1 cellular context compared by ENCODE assay signal in the genomic region with DNA sequence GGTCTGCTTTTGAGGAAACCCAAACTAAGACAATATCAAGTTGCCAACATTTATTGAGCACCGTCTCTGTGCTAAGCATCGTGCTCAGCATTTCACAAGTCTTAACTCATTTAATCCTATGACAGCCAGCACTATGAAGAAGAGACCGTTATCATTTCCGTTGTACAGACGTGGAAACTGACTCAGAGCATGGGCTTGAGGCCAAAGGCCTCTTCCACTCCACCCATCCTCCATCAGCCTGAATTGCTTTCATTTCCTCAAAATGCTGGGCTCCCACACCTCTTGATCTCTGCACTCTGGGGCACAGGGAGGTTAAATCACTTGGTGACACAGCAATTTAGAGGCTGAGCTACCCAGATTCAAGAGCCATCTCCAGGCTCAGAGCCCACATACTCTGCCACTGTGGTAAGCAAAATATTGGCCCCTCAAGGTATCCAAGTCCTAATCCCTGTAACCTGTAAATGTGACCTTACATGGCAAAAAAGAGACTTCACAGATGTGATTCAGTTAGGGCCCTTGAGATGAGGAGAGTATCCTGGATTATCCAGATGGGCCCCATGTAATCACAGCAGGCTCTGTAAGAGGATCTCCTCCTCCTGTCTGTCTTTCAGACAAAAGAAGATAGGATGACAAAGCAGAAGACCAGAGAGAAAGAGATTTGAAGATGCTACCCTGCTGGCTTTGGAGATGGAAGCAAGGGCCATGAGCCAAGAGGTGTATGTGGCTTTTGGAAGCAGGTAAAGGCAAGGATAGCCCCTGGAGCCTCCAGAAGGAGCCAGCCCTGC.
TF ChIP-seq lines count a peak whose summit lies in the region.

No MANE protein-coding gene starts in this region.

TF ChIP-seq in HepG2, 621 proteins besides CTCF, POLR2A, EP300 and RAD21 (continued from another document and continues in another):
- TF ChIP-seq PHF8 (CRISPR knock-in tag; IDR thresholded peaks at IDR 0.05) (no peak), ZZZ3 (CRISPR knock-in tag; IDR thresholded peaks at IDR 0.05; ENCODE audit: borderline replicate concordance) (no peak), ZBTB43 (CRISPR knock-in tag; conservative IDR thresholded peaks at IDR 0.05) (0 out of 2 replicates have a peak, but pooled peaks have one; percentile 55), HDAC2 (CRISPR knock-in tag; IDR thresholded peaks at IDR 0.05) (peak; percentile 64; the same call in 1 of the 2 replicates), THAP7 (CRISPR knock-in tag; IDR thresholded peaks at IDR 0.05) (no peak), ERF (CRISPR knock-in tag; IDR thresholded peaks at IDR 0.05) (0 out of 2 replicates have a peak, but pooled peaks have one; percentile 29), ZNF468 (CRISPR knock-in tag; IDR thresholded peaks at IDR 0.05) (no peak), THRA (CRISPR knock-in tag; IDR thresholded peaks at IDR 0.05; ENCODE audit: borderline replicate concordance) (peak; percentile 15; the same call in 1 of the 2 replicates), ZNF20 (CRISPR knock-in tag; IDR thresholded peaks at IDR 0.05) (no peak), TCF7L2 (IDR thresholded peaks at IDR 0.05; ENCODE audit: low read depth, low read length) (no peak), ZBTB37 (CRISPR knock-in tag; IDR thresholded peaks at IDR 0.05) (no peak), RFX5 (IDR thresholded peaks at IDR 0.05; ENCODE audit: low read depth, low read length) (no peak), MTERF4 (CRISPR knock-in tag; IDR thresholded peaks at IDR 0.05) (no peak), PLSCR1 (CRISPR knock-in tag; IDR thresholded peaks at IDR 0.05; ENCODE audit: borderline replicate concordance) (no peak), ZNF550 (CRISPR knock-in tag; IDR thresholded peaks at IDR 0.05; ENCODE audit: borderline replicate concordance) (no peak), ZNF615 (CRISPR knock-in tag; IDR thresholded peaks at IDR 0.05; ENCODE audit: borderline replicate concordance) (no peak), ATF1 (CRISPR knock-in tag; IDR thresholded peaks at IDR 0.05) (no peak), POGK (CRISPR knock-in tag; conservative IDR thresholded peaks at IDR 0.05) (no peak), FIP1L1 (IDR thresholded peaks at IDR 0.05; ENCODE audit: borderline replicate concordance, insufficient read depth, low read depth, low read length) (no peak), IRF2 (CRISPR knock-in tag; IDR thresholded peaks at IDR 0.05) (no peak), SETDB1 (CRISPR knock-in tag; IDR thresholded peaks at IDR 0.05; ENCODE audit: borderline replicate concordance) (no peak), REPIN1 (CRISPR knock-in tag; IDR thresholded peaks at IDR 0.05; ENCODE audit: borderline replicate concordance, low read depth) (no peak), CENPX (CRISPR knock-in tag; IDR thresholded peaks at IDR 0.05) (no peak), ZNF441 (CRISPR knock-in tag; IDR thresholded peaks at IDR 0.05; ENCODE audit: borderline replicate concordance) (no peak; the same call in 1 of the 2 replicates), NFKBIZ (CRISPR knock-in tag; IDR thresholded peaks at IDR 0.05) (no peak), CBX1 (IDR thresholded peaks at IDR 0.05; ENCODE audit: low read depth) (no peak), HDAC1 (CRISPR knock-in tag; IDR thresholded peaks at IDR 0.05) (peak; percentile 65), BCL6 (CRISPR knock-in tag; IDR thresholded peaks at IDR 0.05) (peak; percentile 81), SP5 (CRISPR knock-in tag; IDR thresholded peaks at IDR 0.05; ENCODE audit: borderline replicate concordance, low read depth) (0 out of 2 replicates have a peak, but pooled peaks have one; percentile 37), ZNF17 (CRISPR knock-in tag; IDR thresholded peaks at IDR 0.05) (no peak), ZNF703 (CRISPR knock-in tag; IDR thresholded peaks at IDR 0.05; ENCODE audit: borderline replicate concordance) (no peak), ZNF562 (CRISPR knock-in tag; IDR thresholded peaks at IDR 0.05; ENCODE audit: borderline replicate concordance) (no peak), TOE1 (CRISPR knock-in tag; IDR thresholded peaks at IDR 0.05) (no peak), FOXM1 (CRISPR knock-in tag; IDR thresholded peaks at IDR 0.05) (no peak), AGO2 (optimal IDR thresholded peaks at IDR 0.05; ENCODE audit: low read depth, low read length) (no peak), TOPORS (CRISPR knock-in tag; IDR thresholded peaks at IDR 0.05) (no peak), ZNF75D (CRISPR knock-in tag; IDR thresholded peaks at IDR 0.05; ENCODE audit: borderline replicate concordance) (no peak), MEF2D (CRISPR knock-in tag; IDR thresholded peaks at IDR 0.05) (peak; percentile 86; the same call in 1 of the 2 replicates), HOXA5 (CRISPR knock-in tag; IDR thresholded peaks at IDR 0.05) (0 out of 2 replicates have a peak, but pooled peaks have one; percentile 45), SIX4 (CRISPR knock-in tag; IDR thresholded peaks at IDR 0.05) (no peak)
- TF ChIP-seq, protein P1, sequence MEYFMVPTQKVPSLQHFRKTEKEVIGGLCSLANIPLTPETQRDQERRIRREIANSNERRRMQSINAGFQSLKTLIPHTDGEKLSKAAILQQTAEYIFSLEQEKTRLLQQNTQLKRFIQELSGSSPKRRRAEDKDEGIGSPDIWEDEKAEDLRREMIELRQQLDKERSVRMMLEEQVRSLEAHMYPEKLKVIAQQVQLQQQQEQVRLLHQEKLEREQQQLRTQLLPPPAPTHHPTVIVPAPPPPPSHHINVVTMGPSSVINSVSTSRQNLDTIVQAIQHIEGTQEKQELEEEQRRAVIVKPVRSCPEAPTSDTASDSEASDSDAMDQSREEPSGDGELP (IDR thresholded peaks at IDR 0.05; ENCODE audit: borderline replicate concordance, low read depth), result peak; percentile 34; the same call in 1 of the 2 replicates
- TF ChIP-seq, protein P2, sequence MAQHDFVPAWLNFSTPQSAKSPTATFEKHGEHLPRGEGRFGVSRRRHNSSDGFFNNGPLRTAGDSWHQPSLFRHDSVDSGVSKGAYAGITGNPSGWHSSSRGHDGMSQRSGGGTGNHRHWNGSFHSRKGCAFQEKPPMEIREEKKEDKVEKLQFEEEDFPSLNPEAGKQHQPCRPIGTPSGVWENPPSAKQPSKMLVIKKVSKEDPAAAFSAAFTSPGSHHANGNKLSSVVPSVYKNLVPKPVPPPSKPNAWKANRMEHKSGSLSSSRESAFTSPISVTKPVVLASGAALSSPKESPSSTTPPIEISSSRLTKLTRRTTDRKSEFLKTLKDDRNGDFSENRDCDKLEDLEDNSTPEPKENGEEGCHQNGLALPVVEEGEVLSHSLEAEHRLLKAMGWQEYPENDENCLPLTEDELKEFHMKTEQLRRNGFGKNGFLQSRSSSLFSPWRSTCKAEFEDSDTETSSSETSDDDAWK (CRISPR knock-in tag; IDR thresholded peaks at IDR 0.05), result no peak
- TF ChIP-seq, protein P3, sequence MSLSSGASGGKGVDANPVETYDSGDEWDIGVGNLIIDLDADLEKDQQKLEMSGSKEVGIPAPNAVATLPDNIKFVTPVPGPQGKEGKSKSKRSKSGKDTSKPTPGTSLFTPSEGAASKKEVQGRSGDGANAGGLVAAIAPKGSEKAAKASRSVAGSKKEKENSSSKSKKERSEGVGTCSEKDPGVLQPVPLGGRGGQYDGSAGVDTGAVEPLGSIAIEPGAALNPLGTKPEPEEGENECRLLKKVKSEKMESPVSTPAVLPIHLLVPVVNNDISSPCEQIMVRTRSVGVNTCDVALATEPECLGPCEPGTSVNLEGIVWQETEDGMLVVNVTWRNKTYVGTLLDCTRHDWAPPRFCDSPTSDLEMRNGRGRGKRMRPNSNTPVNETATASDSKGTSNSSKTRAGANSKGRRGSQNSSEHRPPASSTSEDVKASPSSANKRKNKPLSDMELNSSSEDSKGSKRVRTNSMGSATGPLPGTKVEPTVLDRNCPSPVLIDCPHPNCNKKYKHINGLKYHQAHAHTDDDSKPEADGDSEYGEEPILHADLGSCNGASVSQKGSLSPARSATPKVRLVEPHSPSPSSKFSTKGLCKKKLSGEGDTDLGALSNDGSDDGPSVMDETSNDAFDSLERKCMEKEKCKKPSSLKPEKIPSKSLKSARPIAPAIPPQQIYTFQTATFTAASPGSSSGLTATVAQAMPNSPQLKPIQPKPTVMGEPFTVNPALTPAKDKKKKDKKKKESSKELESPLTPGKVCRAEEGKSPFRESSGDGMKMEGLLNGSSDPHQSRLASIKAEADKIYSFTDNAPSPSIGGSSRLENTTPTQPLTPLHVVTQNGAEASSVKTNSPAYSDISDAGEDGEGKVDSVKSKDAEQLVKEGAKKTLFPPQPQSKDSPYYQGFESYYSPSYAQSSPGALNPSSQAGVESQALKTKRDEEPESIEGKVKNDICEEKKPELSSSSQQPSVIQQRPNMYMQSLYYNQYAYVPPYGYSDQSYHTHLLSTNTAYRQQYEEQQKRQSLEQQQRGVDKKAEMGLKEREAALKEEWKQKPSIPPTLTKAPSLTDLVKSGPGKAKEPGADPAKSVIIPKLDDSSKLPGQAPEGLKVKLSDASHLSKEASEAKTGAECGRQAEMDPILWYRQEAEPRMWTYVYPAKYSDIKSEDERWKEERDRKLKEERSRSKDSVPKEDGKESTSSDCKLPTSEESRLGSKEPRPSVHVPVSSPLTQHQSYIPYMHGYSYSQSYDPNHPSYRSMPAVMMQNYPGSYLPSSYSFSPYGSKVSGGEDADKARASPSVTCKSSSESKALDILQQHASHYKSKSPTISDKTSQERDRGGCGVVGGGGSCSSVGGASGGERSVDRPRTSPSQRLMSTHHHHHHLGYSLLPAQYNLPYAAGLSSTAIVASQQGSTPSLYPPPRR (CRISPR knock-in tag; IDR thresholded peaks at IDR 0.05; ENCODE audit: borderline replicate concordance), result no peak
- TF ChIP-seq, protein P4, sequence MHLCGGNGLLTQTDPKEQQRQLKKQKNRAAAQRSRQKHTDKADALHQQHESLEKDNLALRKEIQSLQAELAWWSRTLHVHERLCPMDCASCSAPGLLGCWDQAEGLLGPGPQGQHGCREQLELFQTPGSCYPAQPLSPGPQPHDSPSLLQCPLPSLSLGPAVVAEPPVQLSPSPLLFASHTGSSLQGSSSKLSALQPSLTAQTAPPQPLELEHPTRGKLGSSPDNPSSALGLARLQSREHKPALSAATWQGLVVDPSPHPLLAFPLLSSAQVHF (CRISPR knock-in tag; IDR thresholded peaks at IDR 0.05), result no peak
